9 cellular contexts compared by ENCODE assay signal in the genomic region with DNA sequence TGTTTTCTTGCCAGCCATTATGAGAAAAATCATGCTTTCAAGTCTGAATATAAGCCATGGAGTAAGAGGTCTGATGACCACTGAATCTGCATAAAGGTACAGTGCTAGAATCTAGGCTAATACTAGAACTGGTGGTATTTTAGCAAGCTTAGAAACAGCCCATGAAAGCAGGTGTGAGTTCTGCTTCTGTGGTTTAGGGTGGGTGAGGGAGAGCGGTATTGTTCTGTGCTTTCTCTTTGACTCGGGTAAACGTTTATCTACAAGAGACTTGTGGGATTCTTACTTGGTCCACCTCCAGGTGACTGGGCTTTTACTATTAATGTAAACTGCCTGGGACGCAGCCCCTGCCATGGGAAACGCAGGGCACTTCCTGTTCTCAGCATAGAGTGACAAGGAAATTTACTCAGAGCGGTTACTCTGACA. TPM values are rescaled to one million over a fixed set of nuclear protein-coding genes. Genes with fewer than 3 reads are reported as not detected.
A peak's percentile ranks its signal among the peaks of the same experiment; 100 is the strongest.
DNase-seq lines count a peak whose midpoint lies in the region; ATAC-seq lines count a peak whose summit lies in the region.
"Had no signal": no experiment of that assay in that cellular context is flagged by ENCODE, and none has a peak within 500 bp of the region (broad histone marks: within the 10 kb centered on the region; RNA-seq: fewer than 3 reads in every experiment).

No MANE protein-coding gene starts in this region.

- H3K4me3 Mint-ChIP-seq in naive thymus-derived CD8-positive, alpha-beta T cell = peak overlapping the region in 6 of 10 donors; percentile 1 to 71 (median 28)

- ATAC-seq in GM18858 (IDR thresholded peaks at IDR 0.05; ENCODE audit: unreplicated experiment) (peak; percentile 97), GM21737 (IDR thresholded peaks at IDR 0.05; ENCODE audit: unreplicated experiment) (peak; percentile 83), left lobe of liver (no peak)
- peak; percentile 23 to 47 for ATAC-seq in naive thymus-derived CD8-positive, alpha-beta T cell

- peaks cover 6 to 80% (median 18%) of the 10 kb centered on the region in 3 donors for H3K36me3 Mint-ChIP-seq in naive thymus-derived CD8-positive, alpha-beta T cell
- H3K36me3 Mint-ChIP-seq: IgD-negative memory B cell had no signal

- peak; percentile 31 for DNase-seq in M059J (ENCODE audit: low read depth)
- DNase-seq in naive thymus-derived CD8-positive, alpha-beta T cell = peak in 1 of 10 donors; percentile 10
- DNase-seq in left lobe of liver (ENCODE audit: low spot score) = no peak
- no peak for DNase-seq in OCI-M2 (lab: John Stamatoyannopoulos, UW; ENCODE audit: unreplicated experiment)
- DNase-seq in T-helper 9 cell = no peak
- no peak for DNase-seq in HuH-7.5 (ENCODE audit: low spot score)

- H3K4me1 Mint-ChIP-seq in naive thymus-derived CD8-positive, alpha-beta T cell = peaks cover 7 to 27% (median 17%) of the 10 kb centered on the region in 4 donors

- peak overlapping the region in 8 of 10 donors; percentile 39 to 87 (median 75) for H3K27ac Mint-ChIP-seq in naive thymus-derived CD8-positive, alpha-beta T cell
- H3K27ac Mint-ChIP-seq: IgD-negative memory B cell had no signal

- POLR2A ChIA-PET in naive thymus-derived CD8-positive, alpha-beta T cell (lab: Charles Lee) = no interaction called here

- no peaks in the 10 kb centered on the region for H3K9me3 Mint-ChIP-seq in naive thymus-derived CD8-positive, alpha-beta T cell
- H3K9me3 Mint-ChIP-seq: IgD-negative memory B cell had no signal

- no peaks in the 10 kb centered on the region for H3K27me3 Mint-ChIP-seq in naive thymus-derived CD8-positive, alpha-beta T cell
- H3K27me3 Mint-ChIP-seq: IgD-negative memory B cell had no signal

RNA-seq across cellular contexts. Expression of a gene that starts 55.2 kb away (rescaled TPM):
- total RNA-seq in M059J (2014; rRNA removed; shearing (Covaris generic)) = not detected in 2 replicates
- not detected for total RNA-seq in naive thymus-derived CD8-positive, alpha-beta T cell
- polyA plus RNA-seq in naive thymus-derived CD8-positive, alpha-beta T cell = not detected
- total RNA-seq in left lobe of liver = not detected
- polyA plus RNA-seq: IgD-negative memory B cell had no signal
